ENCODE assay signal across 8 cellular contexts in genomic region chr10:93062499-93063216, GRCh38.
DNase-seq lines count a peak whose midpoint lies in the region; ATAC-seq lines count a peak whose summit lies in the region.

No MANE protein-coding gene starts in this region.

- peak; percentile 62 for ATAC-seq in HG03432 (IDR thresholded peaks at IDR 0.05; ENCODE audit: unreplicated experiment)

- DNase-seq in DMS114 treated with DMSO at 0.1 percent for 48 hours (lab: John Stamatoyannopoulos, UW; ENCODE audit: unreplicated experiment) (peak; percentile 62), astrocyte of the hippocampus (ENCODE audit: low read depth, low spot score) (peak; percentile 79), iris pigment epithelial cell (ENCODE audit: low read depth) (peak; percentile 61), NCI-H446 (lab: John Stamatoyannopoulos, UW) (no peak), NCI-H2196 treated with DMSO at 0.1 percent for 48 hours (lab: John Stamatoyannopoulos, UW; ENCODE audit: unreplicated experiment) (no peak), NCI-H82 treated with DMSO at 0.1 percent for 48 hours (lab: John Stamatoyannopoulos, UW; ENCODE audit: unreplicated experiment) (no peak)
- DNase-seq in stimulated activated CD4-positive, alpha-beta T cell treated with anti-CD3 and anti-CD28 coated beads, Interleukin-1b, Interleukin-23, amount 100 ng/mL, for 48 hours, result peak; percentile 55

Comparison
In these comparisons a context has a peak if more than half of its experiments do, and no peak if none do; other contexts are left out.
1. DNase-seq: peak in DMS114 treated with DMSO at 0.1 percent for 48 hours (single experiment), astrocyte of the hippocampus (single experiment), iris pigment epithelial cell (single experiment) and stimulated activated CD4-positive, alpha-beta T cell treated with anti-CD3 and anti-CD28 coated beads, Interleukin-1b, Interleukin-23, amount 100 ng/mL, for 48 hours (single experiment); none in NCI-H446 (0 of 2), NCI-H2196 treated with DMSO at 0.1 percent for 48 hours (single experiment) and NCI-H82 treated with DMSO at 0.1 percent for 48 hours (single experiment).